8 cellular contexts compared by ENCODE assay signal in the genomic region with DNA sequence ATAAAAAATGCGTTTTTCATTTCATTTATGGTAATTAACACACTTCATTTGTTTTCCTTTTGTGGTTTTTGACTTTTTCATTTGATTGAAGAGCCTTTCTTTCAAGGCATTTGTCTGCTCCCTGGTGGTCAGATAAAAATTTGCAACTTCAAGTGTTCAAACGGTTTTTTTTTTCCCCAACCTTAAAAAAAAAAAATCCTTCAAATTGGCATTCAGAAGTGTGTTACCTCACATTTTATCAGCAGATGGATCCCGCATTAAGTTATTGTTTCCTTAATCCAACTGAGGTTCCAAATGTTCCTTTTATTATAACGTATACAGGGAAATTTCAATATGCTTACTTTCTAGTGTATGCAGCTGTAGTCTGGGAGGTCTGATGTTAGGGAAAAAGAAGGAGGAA. TPM values are rescaled to one million over a fixed set of nuclear protein-coding genes. Genes with fewer than 3 reads are reported as not detected.
DNase-seq lines count a peak whose midpoint lies in the region; ATAC-seq and TF ChIP-seq lines count a peak whose summit lies in the region.

No MANE protein-coding gene starts in this region.

- DNase-seq in NCI-H1436 (lab: John Stamatoyannopoulos, UW) (peak; percentile 55), NCI-H1436 treated with DMSO at 0.1 percent for 48 hours (lab: John Stamatoyannopoulos, UW) (no peak), LHCN-M2 (ENCODE audit: low read depth) (peak; percentile 63), SHP77 (lab: John Stamatoyannopoulos, UW) (peak; percentile 32 to 33), globus pallidus (ENCODE audit: low spot score) (peak; percentile 10), type B pancreatic cell (ENCODE audit: extremely low spot score, unreplicated experiment) (no peak)
- no peak for DNase-seq in stimulated activated naive CD8-positive, alpha-beta T cell treated with anti-CD3 and anti-CD28 coated beads, Interleukin-15, Interleukin-2, amounts not matched to agents 100 U/mL and 50 U/mL, for 24 hours

- H3K4me3 Mint-ChIP-seq in type B pancreatic cell: no peak overlapping the region

- no peaks in the 10 kb centered on the region for H3K9me3 Mint-ChIP-seq in type B pancreatic cell

- no peaks in the 10 kb centered on the region for H3K36me3 Mint-ChIP-seq in type B pancreatic cell

- no peak for ATAC-seq in GM21717 (IDR thresholded peaks at IDR 0.05; ENCODE audit: unreplicated experiment)
- ATAC-seq in stimulated activated naive CD8-positive, alpha-beta T cell treated with anti-CD3 and anti-CD28 coated beads, Interleukin-15, Interleukin-2, amounts not matched to agents 100 U/mL and 50 U/mL, for 24 hours: no peak

- peaks cover 5% of the 10 kb centered on the region for H3K4me1 Mint-ChIP-seq in type B pancreatic cell (ENCODE audit: unreplicated experiment)

- no peak overlapping the region for H3K27ac Mint-ChIP-seq in type B pancreatic cell

- H3K27me3 Mint-ChIP-seq in type B pancreatic cell: no peaks in the 10 kb centered on the region

- TF ChIP-seq CTCF in type B pancreatic cell (conservative IDR thresholded peaks at IDR 0.05): peak; percentile 88

RNA-seq across cellular contexts. Expression of a gene that starts 47.2 kb away (rescaled TPM):
- total RNA-seq in LHCN-M2 (2014; rRNA removed) (628 and 957 TPM in 2 replicates), type B pancreatic cell (ENCODE audit: low replicate concordance) (not detected in 2 replicates)
- polyA plus RNA-seq in LHCN-M2 (2012): 241 TPM

RNA-seq across cellular contexts. Expression of a gene that starts 56.4 kb away (rescaled TPM):
- total RNA-seq in LHCN-M2 (2014; rRNA removed) (29.3 and 29.4 TPM in 2 replicates), type B pancreatic cell (ENCODE audit: low replicate concordance) (1.4 TPM in 1 of 2 replicates, not detected in the other)
- polyA plus RNA-seq in LHCN-M2 (2012): 11.5 TPM

Comparison
In these comparisons a context has a peak if more than half of its experiments do, and no peak if none do; other contexts are left out.
1. DNase-seq: peak in NCI-H1436 (single experiment), LHCN-M2 (single experiment), SHP77 (2 of 2) and globus pallidus (single experiment); none in NCI-H1436 treated with DMSO at 0.1 percent for 48 hours (single experiment), type B pancreatic cell (single experiment) and stimulated activated naive CD8-positive, alpha-beta T cell treated with anti-CD3 and anti-CD28 coated beads, Interleukin-15, Interleukin-2, amounts not matched to agents 100 U/mL and 50 U/mL, for 24 hours (single experiment).
2. RNA of a gene that starts 47.2 kb away (total RNA-seq): 628 to 957 TPM in LHCN-M2; not detected in type B pancreatic cell; every median in the first group is over 100 times any median in the second.
3. RNA of a gene that starts 56.4 kb away (total RNA-seq): 29.3 to 29.4 TPM in LHCN-M2; 1.4 TPM in type B pancreatic cell; every median in the first group is over 10 times any median in the second.